Comparison of ENCODE assay signal across 1 cellular context in genomic region chr11:34356918-34357645, GRCh38.
TF ChIP-seq lines count a peak whose summit lies in the region.

No MANE protein-coding gene starts in this region.

TF ChIP-seq in WTC11, 78 proteins besides CTCF, POLR2A, EP300 and RAD21 (continued from another document):
- no peak for TF ChIP-seq PRRX2 (CRISPR knock-in tag; IDR thresholded peaks at IDR 0.05)
- no peak for TF ChIP-seq ZNF423 (CRISPR knock-in tag; IDR thresholded peaks at IDR 0.05)
- no peak for TF ChIP-seq ZNF121 (CRISPR knock-in tag; IDR thresholded peaks at IDR 0.05)
- no peak for TF ChIP-seq ZNF263 (CRISPR knock-in tag; IDR thresholded peaks at IDR 0.05; ENCODE audit: low read depth)
- TF ChIP-seq ZNF416 (CRISPR knock-in tag; IDR thresholded peaks at IDR 0.05), result no peak
- no peak for TF ChIP-seq ERG (CRISPR knock-in tag; IDR thresholded peaks at IDR 0.05)
- no peak for TF ChIP-seq SMAD4 (CRISPR knock-in tag; IDR thresholded peaks at IDR 0.05)
- TF ChIP-seq E2F1 (CRISPR knock-in tag; IDR thresholded peaks at IDR 0.05), result no peak
- TF ChIP-seq E2F4 (CRISPR knock-in tag; IDR thresholded peaks at IDR 0.05; ENCODE audit: borderline replicate concordance, low read depth), result no peak
- TF ChIP-seq, protein P1, sequence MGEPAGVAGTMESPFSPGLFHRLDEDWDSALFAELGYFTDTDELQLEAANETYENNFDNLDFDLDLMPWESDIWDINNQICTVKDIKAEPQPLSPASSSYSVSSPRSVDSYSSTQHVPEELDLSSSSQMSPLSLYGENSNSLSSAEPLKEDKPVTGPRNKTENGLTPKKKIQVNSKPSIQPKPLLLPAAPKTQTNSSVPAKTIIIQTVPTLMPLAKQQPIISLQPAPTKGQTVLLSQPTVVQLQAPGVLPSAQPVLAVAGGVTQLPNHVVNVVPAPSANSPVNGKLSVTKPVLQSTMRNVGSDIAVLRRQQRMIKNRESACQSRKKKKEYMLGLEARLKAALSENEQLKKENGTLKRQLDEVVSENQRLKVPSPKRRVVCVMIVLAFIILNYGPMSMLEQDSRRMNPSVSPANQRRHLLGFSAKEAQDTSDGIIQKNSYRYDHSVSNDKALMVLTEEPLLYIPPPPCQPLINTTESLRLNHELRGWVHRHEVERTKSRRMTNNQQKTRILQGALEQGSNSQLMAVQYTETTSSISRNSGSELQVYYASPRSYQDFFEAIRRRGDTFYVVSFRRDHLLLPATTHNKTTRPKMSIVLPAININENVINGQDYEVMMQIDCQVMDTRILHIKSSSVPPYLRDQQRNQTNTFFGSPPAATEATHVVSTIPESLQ (CRISPR knock-in tag; IDR thresholded peaks at IDR 0.05), result no peak
- no peak for TF ChIP-seq SOX15 (CRISPR knock-in tag; IDR thresholded peaks at IDR 0.05)
- TF ChIP-seq ELF4 (CRISPR knock-in tag; IDR thresholded peaks at IDR 0.05; ENCODE audit: low read depth), result no peak
- 0 out of 2 replicates have a peak, but pooled peaks have one; percentile 24 for TF ChIP-seq ARID4B (CRISPR knock-in tag; IDR thresholded peaks at IDR 0.05; ENCODE audit: borderline replicate concordance)
- TF ChIP-seq, protein P2, sequence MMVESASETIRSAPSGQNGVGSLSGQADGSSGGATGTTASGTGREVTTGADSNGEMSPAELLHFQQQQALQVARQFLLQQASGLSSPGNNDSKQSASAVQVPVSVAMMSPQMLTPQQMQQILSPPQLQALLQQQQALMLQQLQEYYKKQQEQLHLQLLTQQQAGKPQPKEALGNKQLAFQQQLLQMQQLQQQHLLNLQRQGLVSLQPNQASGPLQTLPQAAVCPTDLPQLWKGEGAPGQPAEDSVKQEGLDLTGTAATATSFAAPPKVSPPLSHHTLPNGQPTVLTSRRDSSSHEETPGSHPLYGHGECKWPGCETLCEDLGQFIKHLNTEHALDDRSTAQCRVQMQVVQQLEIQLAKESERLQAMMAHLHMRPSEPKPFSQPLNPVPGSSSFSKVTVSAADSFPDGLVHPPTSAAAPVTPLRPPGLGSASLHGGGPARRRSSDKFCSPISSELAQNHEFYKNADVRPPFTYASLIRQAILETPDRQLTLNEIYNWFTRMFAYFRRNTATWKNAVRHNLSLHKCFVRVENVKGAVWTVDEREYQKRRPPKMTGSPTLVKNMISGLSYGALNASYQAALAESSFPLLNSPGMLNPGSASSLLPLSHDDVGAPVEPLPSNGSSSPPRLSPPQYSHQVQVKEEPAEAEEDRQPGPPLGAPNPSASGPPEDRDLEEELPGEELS (CRISPR knock-in tag; IDR thresholded peaks at IDR 0.05), result peak; percentile 64; the same call in 1 of the 2 replicates
- TF ChIP-seq, protein P3, sequence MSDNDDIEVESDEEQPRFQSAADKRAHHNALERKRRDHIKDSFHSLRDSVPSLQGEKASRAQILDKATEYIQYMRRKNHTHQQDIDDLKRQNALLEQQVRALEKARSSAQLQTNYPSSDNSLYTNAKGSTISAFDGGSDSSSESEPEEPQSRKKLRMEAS (CRISPR knock-in tag; IDR thresholded peaks at IDR 0.05), result peak; percentile 70; the same call in 1 of the 2 replicates
- TF ChIP-seq, protein P4, sequence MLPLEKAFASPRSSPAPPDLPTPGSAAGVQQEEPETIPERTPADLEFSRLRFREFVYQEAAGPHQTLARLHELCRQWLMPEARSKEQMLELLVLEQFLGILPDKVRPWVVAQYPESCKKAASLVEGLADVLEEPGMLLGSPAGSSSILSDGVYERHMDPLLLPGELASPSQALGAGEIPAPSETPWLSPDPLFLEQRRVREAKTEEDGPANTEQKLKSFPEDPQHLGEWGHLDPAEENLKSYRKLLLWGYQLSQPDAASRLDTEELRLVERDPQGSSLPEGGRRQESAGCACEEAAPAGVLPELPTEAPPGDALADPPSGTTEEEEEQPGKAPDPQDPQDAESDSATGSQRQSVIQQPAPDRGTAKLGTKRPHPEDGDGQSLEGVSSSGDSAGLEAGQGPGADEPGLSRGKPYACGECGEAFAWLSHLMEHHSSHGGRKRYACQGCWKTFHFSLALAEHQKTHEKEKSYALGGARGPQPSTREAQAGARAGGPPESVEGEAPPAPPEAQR (CRISPR knock-in tag; IDR thresholded peaks at IDR 0.05), result no peak
- no peak for TF ChIP-seq CREB1 (CRISPR knock-in tag; IDR thresholded peaks at IDR 0.05)
- TF ChIP-seq KAT7 (CRISPR knock-in tag; IDR thresholded peaks at IDR 0.05; ENCODE audit: borderline replicate concordance), result no peak; the same call in 1 of the 2 replicates
- TF ChIP-seq MYBL2 (CRISPR knock-in tag; IDR thresholded peaks at IDR 0.05), result no peak
- TF ChIP-seq, protein P5, sequence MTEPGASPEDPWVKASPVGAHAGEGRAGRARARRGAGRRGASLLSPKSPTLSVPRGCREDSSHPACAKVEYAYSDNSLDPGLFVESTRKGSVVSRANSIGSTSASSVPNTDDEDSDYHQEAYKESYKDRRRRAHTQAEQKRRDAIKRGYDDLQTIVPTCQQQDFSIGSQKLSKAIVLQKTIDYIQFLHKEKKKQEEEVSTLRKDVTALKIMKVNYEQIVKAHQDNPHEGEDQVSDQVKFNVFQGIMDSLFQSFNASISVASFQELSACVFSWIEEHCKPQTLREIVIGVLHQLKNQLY (CRISPR knock-in tag; IDR thresholded peaks at IDR 0.05), result 0 out of 2 replicates have a peak, but pooled peaks have one; percentile 9
